In genomic region chr15:63329567-63330350, GRCh38 we compare ENCODE assay signal across 18 cellular contexts.
"Had no signal": no experiment of that assay in that cellular context is flagged by ENCODE, and none has a peak within 500 bp of the region (broad histone marks: within the 10 kb centered on the region; RNA-seq: fewer than 3 reads in every experiment).

No MANE protein-coding gene starts in this region.

- FAIRE-seq: bronchial epithelial cell had no signal

- H3K27ac ChIP-seq: epithelial cell of prostate, hepatocyte, lower lobe of right lung, tibial artery, VCaP had no signal

- H3K36me3 ChIP-seq: lower lobe of right lung, tibial artery had no signal

- H3K9me3 ChIP-seq: lower lobe of right lung, tibial artery had no signal

- H3K4me3 ChIP-seq: hepatocyte, lower lobe of right lung, tibial artery had no signal

- DNase-seq: activated CD4-positive, alpha-beta T cell treated with anti-CD3 and anti-CD28 coated beads, Interleukin-2, amount 50 U/mL, for 1 hour; activated CD4-positive, CD25-positive, alpha-beta regulatory T cell treated with anti-CD3 and anti-CD28 coated beads, Interleukin-2, amount 50 U/mL, for 72 hours; activated CD8-positive, alpha-beta memory T cell treated with anti-CD3 and anti-CD28 coated beads, Interleukin-2, amount 50 U/mL, for 48 hours; activated effector memory CD4-positive, alpha-beta T cell treated with anti-CD3 and anti-CD28 coated beads, Interleukin-2, amount 50 U/mL, for 16 hours; activated naive CD4-positive, alpha-beta T cell treated with anti-CD3 and anti-CD28 coated beads, Interleukin-2, amount 50 U/mL, for 16 hours; activated T-cell treated with anti-CD3 and anti-CD28 coated beads, Interleukin-2, amount 50 U/mL, for 72 hours; aorta; dermis blood vessel endothelial cell; endodermal cell; foreskin fibroblast; lower lobe of right lung; stimulated activated naive CD4-positive, alpha-beta T cell treated with Interleukin-2 at 50 U/mL for 16 hours; T-helper 2 cell; tibial artery had no signal

- ATAC-seq: activated T-cell treated with anti-CD3 and anti-CD28 coated beads, Interleukin-2, amount 50 U/mL, for 72 hours; lower lobe of right lung had no signal

- H3K27me3 ChIP-seq: hepatocyte had no signal

- H3K4me1 ChIP-seq: lower lobe of right lung, tibial artery had no signal
